9 cellular contexts compared by ENCODE assay signal in genomic region chr21:21003701-21004100, GRCh38. TPM values are rescaled to one million over a fixed set of nuclear protein-coding genes. Genes with fewer than 3 reads are reported as not detected.
DNase-seq lines count a peak whose midpoint lies in the region; ATAC-seq and TF ChIP-seq lines count a peak whose summit lies in the region.
"Had no signal": no experiment of that assay in that cellular context is flagged by ENCODE, and none has a peak within 500 bp of the region (broad histone marks: within the 10 kb centered on the region; RNA-seq: fewer than 3 reads in every experiment).

No MANE protein-coding gene starts in this region.

- DNase-seq in CD14-positive monocyte (ENCODE audit: low spot score) (no peak), HT1080 (ENCODE audit: low read depth) (peak; percentile 53), Panc1 (ENCODE audit: low read depth, low spot score) (no peak), foreskin fibroblast (peak in 1 of 2 donors; percentile 32), coronary artery (ENCODE audit: low spot score) (no peak), T-helper 17 cell (no peak), GM19238 (ENCODE audit: insufficient read length, low spot score) (no peak)
- DNase-seq: retina had no signal

- H3K4me3 ChIP-seq in Panc1 (ENCODE audit: low read depth in 2 of 2, low read length in 2 of 2) (no peak overlapping the region), foreskin fibroblast (ENCODE audit: low read depth in 1 of 2, low read length in 2 of 2) (no peak overlapping the region), coronary artery (no peak overlapping the region)

- H3K4me1 Mint-ChIP-seq in CD14-positive monocyte (peaks cover 6% of the 10 kb centered on the region), T-helper 17 cell (no peaks in the 10 kb centered on the region)

- no peak overlapping the region for H3K27ac Mint-ChIP-seq in CD14-positive monocyte
- no peak overlapping the region for H3K27ac Mint-ChIP-seq in T-helper 17 cell

- H3K9me3 ChIP-seq in Panc1 (ENCODE audit: control insufficient read depth, insufficient read depth, low read depth, low read length), result no peaks in the 10 kb centered on the region
- H3K9me3 ChIP-seq in T-helper 17 cell (ENCODE audit: control insufficient read depth, low read length, poor library complexity, severe bottlenecking), result no peaks in the 10 kb centered on the region

- H3K36me3 Mint-ChIP-seq in CD14-positive monocyte (no peaks in the 10 kb centered on the region), T-helper 17 cell (ENCODE audit: low read depth) (peaks cover 2% of the 10 kb centered on the region)

- BruUV-seq in Panc1 (replicated peaks; lab: Mats Ljungman, UMichigan), result no TSS peak

- H3K27ac ChIP-seq in Panc1 (ENCODE audit: low read length) (no peak overlapping the region), coronary artery (no peak overlapping the region)

- no peaks in the 10 kb centered on the region; the same call in 1 of the 2 replicates for H3K27me3 ChIP-seq in Panc1 (ENCODE audit: control insufficient read depth, insufficient read depth, low read length)

- H3K4me3 Mint-ChIP-seq in CD14-positive monocyte (no peak overlapping the region), T-helper 17 cell (no peak overlapping the region)

- in situ Hi-C loops in Panc1 (cut with HindIII; ENCODE audit: low pct_unique_long_range_greater_than_20kb, low sequenced_read_pairs), result no loop called here

- H3K27me3 Mint-ChIP-seq in CD14-positive monocyte (ENCODE audit: low read depth in 3 of 3) (peaks cover 5 to 7% (median 6%) of the 10 kb centered on the region in 3 donors), T-helper 17 cell (peaks cover 22% of the 10 kb centered on the region)

- CTCF ChIA-PET in Panc1 (lab: Charles Lee), result no interaction called here

- peaks cover 0 to 1% (median 0%) of the 10 kb centered on the region in 7 donors for H3K9me3 Mint-ChIP-seq in CD14-positive monocyte

- no peaks in the 10 kb centered on the region for H3K4me1 ChIP-seq in Panc1 (ENCODE audit: control insufficient read depth, insufficient read depth, low read length)

- TF ChIP-seq CTCF in CD14-positive monocyte (IDR thresholded peaks at IDR 0.05) (peak; percentile 60), Panc1 (IDR thresholded peaks at IDR 0.05) (peak; percentile 52; the same call in 1 of the 2 replicates), foreskin fibroblast (IDR thresholded peaks at IDR 0.05; ENCODE audit: low read depth, low read length) (peak; percentile 30), coronary artery (IDR thresholded peaks at IDR 0.05) (no peak)

- no peaks in the 10 kb centered on the region for H3K36me3 ChIP-seq in Panc1 (ENCODE audit: control insufficient read depth, insufficient read depth, low read length)

- ATAC-seq in Panc1 (no peak), HG02970 (IDR thresholded peaks at IDR 0.05; ENCODE audit: low FRiP score, unreplicated experiment) (no peak), T-helper 17 cell (no peak)

- intact Hi-C loops in CD14-positive monocyte (cut with micrococcal nuclease), result loop anchor here in 1 of 2 donors (5.0 kb wide), 1 partner anchor 99 kb away; no protein-coding TSS in a partner anchor
- intact Hi-C loops in Panc1 (cut with micrococcal nuclease; ENCODE audit: unreplicated experiment), result loop anchor here (10.0 kb wide), 1 partner anchor 371 kb away; no protein-coding TSS in a partner anchor

- POLR2A ChIA-PET in Panc1 (lab: Charles Lee), result no interaction called here

RNA-seq across cellular contexts. Expression of gene NCAM2, which starts 5.5 kb away (rescaled TPM):
- not detected for polyA plus RNA-seq in CD14-positive monocyte
- 0.07 TPM in 1 of 2 replicates, not detected in the other for total RNA-seq in HT1080 (2014; rRNA removed; shearing (Covaris generic))
- 0.01 and 0.42 TPM in 2 replicates for polyA plus RNA-seq in HT1080 (2015; cell fraction: cytosol; rRNA removed)
- 0.05 TPM in 1 of 2 replicates, not detected in the other for polyA plus RNA-seq in HT1080 (2015; cell fraction: nucleus; rRNA removed)
- 2.2 TPM for total RNA-seq in Panc1 (2021; ENCODE audit: unreplicated experiment)
- 0.61 TPM for polyA plus RNA-seq in Panc1 (2012; ENCODE audit: insufficient read length)
- not detected for total RNA-seq in T-helper 17 cell
